In the genomic region with DNA sequence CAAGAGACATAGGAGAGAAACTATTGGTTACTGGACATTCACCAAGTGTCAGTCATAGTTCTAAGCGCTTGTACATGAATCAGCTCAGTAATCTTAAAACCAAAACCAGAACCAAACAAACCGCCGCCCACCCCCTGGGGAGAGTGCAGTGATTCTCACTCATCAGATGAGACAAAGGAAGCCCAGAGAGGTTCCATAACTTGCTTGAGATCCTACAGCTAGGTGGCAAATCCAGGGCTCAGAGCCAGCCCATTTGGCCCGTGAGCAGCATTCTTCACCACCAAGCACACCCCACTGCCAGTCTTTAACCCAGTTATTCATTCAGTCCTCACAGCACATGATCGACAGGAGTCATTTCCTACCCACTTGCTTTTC, we compare ENCODE assay signal across 8 cellular contexts. TPM values are rescaled to one million over a fixed set of nuclear protein-coding genes. Genes with fewer than 3 reads are reported as not detected.
DNase-seq lines count a peak whose midpoint lies in the region; FAIRE-seq and TF ChIP-seq lines count a peak whose summit lies in the region.

No MANE protein-coding gene starts in this region.

- H3K4me3 ChIP-seq in Karpas-422 (ENCODE audit: low read length) (peak overlapping the region; percentile 94), endothelial cell of umbilical vein (replicated peaks in 1 of 3; ENCODE audit: insufficient read depth in 1 of 3, low read depth in 1 of 3, low read length in 3 of 3) (no peak overlapping the region), neural progenitor cell (peak overlapping the region; percentile 49), subcutaneous abdominal adipose tissue (ENCODE audit: low read depth in 1 of 5, low read length in 5 of 5) (peak overlapping the region; percentile 57 to 88 (median 73))

- peaks cover 3% of the 10 kb centered on the region for H3K36me3 Mint-ChIP-seq in activated CD4-positive, alpha-beta memory T cell treated with anti-CD3 and anti-CD28 coated beads, Interleukin-2, amount 10 ng/mL, durations not matched to agents 7 days and 5 days (ENCODE audit: low read depth)
- no peaks in the 10 kb centered on the region for H3K36me3 Mint-ChIP-seq in neural progenitor cell

- peaks cover 2% of the 10 kb centered on the region for H3K27me3 Mint-ChIP-seq in activated CD4-positive, alpha-beta memory T cell treated with anti-CD3 and anti-CD28 coated beads, Interleukin-2, amount 10 ng/mL, durations not matched to agents 7 days and 5 days
- H3K27me3 Mint-ChIP-seq in neural progenitor cell (ENCODE audit: insufficient read depth, low read depth), result peaks cover 13% of the 10 kb centered on the region

- H3K4me3 Mint-ChIP-seq in activated CD4-positive, alpha-beta memory T cell treated with anti-CD3 and anti-CD28 coated beads, Interleukin-2, amount 10 ng/mL, durations not matched to agents 7 days and 5 days, result peak overlapping the region; percentile 78
- H3K4me3 Mint-ChIP-seq in neural progenitor cell, result peak overlapping the region; percentile 61

- H3K27ac ChIP-seq in Karpas-422 (ENCODE audit: low read length) (peak overlapping the region; percentile 90), endothelial cell of umbilical vein (ENCODE audit: insufficient read depth, low read depth, low read length) (no peak overlapping the region), neural progenitor cell (no peak overlapping the region), subcutaneous abdominal adipose tissue (ENCODE audit: low read depth, low read length) (peak overlapping the region; percentile 94)

- peak overlapping the region; percentile 95 for H3K27ac Mint-ChIP-seq in activated CD4-positive, alpha-beta memory T cell treated with anti-CD3 and anti-CD28 coated beads, Interleukin-2, amount 10 ng/mL, durations not matched to agents 7 days and 5 days
- H3K27ac Mint-ChIP-seq in neural progenitor cell, result no peak overlapping the region

- POLR2A ChIA-PET in activated CD4-positive, alpha-beta memory T cell treated with anti-CD3 and anti-CD28 coated beads, Interleukin-2, amount 10 ng/mL, durations not matched to agents 7 days and 5 days (lab: Charles Lee), result interaction anchor here (0.6 to 3.9 kb wide), 24 partner anchors 13 to 181 kb away, joined by 3 to 34 read pairs (median 6); partner anchors contain the start of genes GNA13, LRRC37A3 and RGS9
- POLR2A ChIA-PET in endothelial cell of umbilical vein (lab: Charles Lee), result interaction anchor here (1.5 kb wide), 1 partner anchor 124 kb away, joined by 4 read pairs; no protein-coding TSS in a partner anchor

- H3K36me3 ChIP-seq in Karpas-422 (ENCODE audit: insufficient read depth, low read length) (no peaks in the 10 kb centered on the region), endothelial cell of umbilical vein (ENCODE audit: control insufficient read depth in 2 of 2, extremely low read depth in 1 of 2, insufficient read depth in 2 of 2, low read length in 2 of 2) (no peaks in the 10 kb centered on the region), neural progenitor cell (no peaks in the 10 kb centered on the region), subcutaneous abdominal adipose tissue (ENCODE audit: control insufficient read depth in 5 of 5, insufficient read depth in 5 of 5, low read length in 5 of 5) (no peaks in the 10 kb centered on the region)

- no peaks in the 10 kb centered on the region for H3K9me1 ChIP-seq in endothelial cell of umbilical vein (replicated peaks; ENCODE audit: control insufficient read depth, extremely low read depth, insufficient read depth, low read length)

- no peaks in the 10 kb centered on the region for H3K9me3 Mint-ChIP-seq in activated CD4-positive, alpha-beta memory T cell treated with anti-CD3 and anti-CD28 coated beads, Interleukin-2, amount 10 ng/mL, durations not matched to agents 7 days and 5 days
- H3K9me3 Mint-ChIP-seq in neural progenitor cell, result no peaks in the 10 kb centered on the region

- H3K4me2 ChIP-seq in Karpas-422 (ENCODE audit: low read depth, low read length, poor library complexity, severe bottlenecking) (peak overlapping the region; percentile 99), endothelial cell of umbilical vein (ENCODE audit: insufficient read depth, low read length) (peak overlapping the region; percentile 47), neural progenitor cell (peak overlapping the region; percentile 78)

- FAIRE-seq in endothelial cell of umbilical vein (lab: Jason Lieb, UNC), result no peak

- BruUV-seq in endothelial cell of umbilical vein (replicated peaks; lab: Mats Ljungman, UMichigan), result no TSS peak

- no peak for TF ChIP-seq CTCF in endothelial cell of umbilical vein (IDR thresholded peaks at IDR 0.05; ENCODE audit: extremely low read depth in 1 of 2, insufficient read depth in 1 of 2, low read depth in 1 of 2, low read length in 2 of 2)
- TF ChIP-seq CTCF in neural progenitor cell (IDR thresholded peaks at IDR 0.05), result no peak

- peak; percentile 34 for TF ChIP-seq POLR2A in GM15510 (IDR thresholded peaks at IDR 0.05; ENCODE audit: borderline replicate concordance, extremely low read depth, insufficient read length)
- TF ChIP-seq POLR2A in endothelial cell of umbilical vein (IDR thresholded peaks at IDR 0.05; ENCODE audit: low read depth, low read length), result no peak

- DNase-seq in H4 (ENCODE audit: low spot score), result peak; percentile 76
- peak; percentile 80 for DNase-seq in Karpas-422
- DNase-seq in activated CD4-positive, alpha-beta memory T cell treated with anti-CD3 and anti-CD28 coated beads, Interleukin-2, amount 10 ng/mL, durations not matched to agents 7 days and 5 days, result peak; percentile 80
- DNase-seq in endothelial cell of umbilical vein (ENCODE audit: low read depth, low spot score), result no peak
- no peak for DNase-seq in neural progenitor cell (ENCODE audit: low spot score)
- no peak for DNase-seq in cerebellar nuclear complex (lab: John Stamatoyannopoulos, UW)

- no peaks in the 10 kb centered on the region for H3K9me2 ChIP-seq in Karpas-422 (replicated peaks; ENCODE audit: insufficient read depth, low read length)

- dilution Hi-C loops in endothelial cell of umbilical vein (cut with MboI; ENCODE audit: extremely low pct_ligation_motif_present, low sequenced_read_pairs), result no loop called here

- H3K4me1 ChIP-seq in Karpas-422 (ENCODE audit: low read length) (peaks cover 39% of the 10 kb centered on the region), endothelial cell of umbilical vein (ENCODE audit: control insufficient read depth, extremely low read depth, insufficient read depth, low read length) (peaks cover 8% of the 10 kb centered on the region), neural progenitor cell (no peaks in the 10 kb centered on the region), subcutaneous abdominal adipose tissue (ENCODE audit: control insufficient read depth in 5 of 5, insufficient read depth in 5 of 5, low read length in 5 of 5) (peaks cover 5 to 29% (median 16%) of the 10 kb centered on the region in 5 donors)

- H3K9me3 ChIP-seq in Karpas-422 (ENCODE audit: low read length) (no peaks in the 10 kb centered on the region), endothelial cell of umbilical vein (replicated peaks; ENCODE audit: control insufficient read depth, insufficient read depth, low read length) (no peaks in the 10 kb centered on the region), neural progenitor cell (ENCODE audit: low read depth) (no peaks in the 10 kb centered on the region), subcutaneous abdominal adipose tissue (ENCODE audit: control insufficient read depth in 5 of 5, low read length in 5 of 5) (no peaks in the 10 kb centered on the region)

- intact Hi-C loops in endothelial cell of umbilical vein (cut with micrococcal nuclease), result loop anchor here (1.0 to 5.0 kb wide), 5 partner anchors 37 to 125 kb away; partner anchors contain the start of gene RGS9

- peak overlapping the region; percentile 90 for H3K9ac ChIP-seq in Karpas-422 (ENCODE audit: low read length)
- H3K9ac ChIP-seq in endothelial cell of umbilical vein (replicated peaks; ENCODE audit: extremely low read depth, insufficient read depth, low read length), result no peak overlapping the region
- no peak overlapping the region for H3K9ac ChIP-seq in neural progenitor cell
- peak overlapping the region; percentile 38 to 87 (median 60) for H3K9ac ChIP-seq in subcutaneous abdominal adipose tissue (ENCODE audit: low read length in 5 of 5)

- no peaks in the 10 kb centered on the region for H3K27me3 ChIP-seq in Karpas-422 (ENCODE audit: low read length)
- peaks cover 0 to 5% of the 10 kb centered on the region in 2 experiments for H3K27me3 ChIP-seq in endothelial cell of umbilical vein (ENCODE audit: control insufficient read depth in 2 of 2, insufficient read depth in 2 of 2, low read length in 2 of 2)
- H3K27me3 ChIP-seq in neural progenitor cell, result no peaks in the 10 kb centered on the region
- no peaks in the 10 kb centered on the region for H3K27me3 ChIP-seq in subcutaneous abdominal adipose tissue (ENCODE audit: control insufficient read depth in 5 of 5, insufficient read depth in 4 of 5, low read length in 5 of 5)

- H2AFZ ChIP-seq in Karpas-422 (ENCODE audit: low read length) (peak overlapping the region; percentile 53), endothelial cell of umbilical vein (ENCODE audit: low read depth, low read length) (peak overlapping the region; percentile 75), neural progenitor cell (replicated peaks) (peak overlapping the region; percentile 26)

- CTCF ChIA-PET in activated CD4-positive, alpha-beta memory T cell treated with anti-CD3 and anti-CD28 coated beads, Interleukin-2, amount 10 ng/mL, durations not matched to agents 7 days and 5 days (lab: Charles Lee), result interaction anchor here (0.6 to 6.8 kb wide), 44 partner anchors 8 to 181 kb away, joined by 3 to 69 read pairs (median 5); partner anchors contain the start of genes GNA13, LRRC37A3 and RGS9
- CTCF ChIA-PET in endothelial cell of umbilical vein (lab: Charles Lee), result interaction anchor here (1.0 to 3.7 kb wide), 28 partner anchors 10 to 173 kb away, joined by 3 to 43 read pairs (median 8); partner anchors contain the start of genes GNA13 and RGS9

- peaks cover 13% of the 10 kb centered on the region; the same call in 1 of the 2 replicates for H3K79me2 ChIP-seq in Karpas-422 (ENCODE audit: low read length)
- no peaks in the 10 kb centered on the region for H3K79me2 ChIP-seq in endothelial cell of umbilical vein (ENCODE audit: control insufficient read depth, insufficient read depth, low read length)
- H3K79me2 ChIP-seq in neural progenitor cell (ENCODE audit: low read depth), result no peaks in the 10 kb centered on the region

- H3K4me1 Mint-ChIP-seq in activated CD4-positive, alpha-beta memory T cell treated with anti-CD3 and anti-CD28 coated beads, Interleukin-2, amount 10 ng/mL, durations not matched to agents 7 days and 5 days, result peaks cover 39% of the 10 kb centered on the region
- H3K4me1 Mint-ChIP-seq in neural progenitor cell, result peaks cover 24% of the 10 kb centered on the region

- no peaks in the 10 kb centered on the region for H4K20me1 ChIP-seq in Karpas-422 (ENCODE audit: insufficient read depth, low read depth, low read length)
- no peaks in the 10 kb centered on the region for H4K20me1 ChIP-seq in endothelial cell of umbilical vein (replicated peaks; ENCODE audit: control insufficient read depth, extremely low read depth, insufficient read depth, low read length)
- no peaks in the 10 kb centered on the region for H4K20me1 ChIP-seq in neural progenitor cell (ENCODE audit: low read depth)

- H3F3A ChIP-seq in neural progenitor cell (ENCODE audit: low read depth), result peaks cover 4% of the 10 kb centered on the region

RNA-seq across cellular contexts. Expression of gene RGS9, which starts 37.2 kb away (rescaled TPM):
- total RNA-seq in H4 (2014; rRNA removed; shearing (Covaris generic)), result 3.2 and 3.8 TPM in 2 replicates
- 12.9 and 13.4 TPM in 2 replicates for total RNA-seq in Karpas-422 (2014; rRNA removed; shearing (Covaris generic); ENCODE audit: low replicate concordance)
- 10 to 100 TPM; 30.4 to 31.2 TPM for total RNA-seq in activated CD4-positive, alpha-beta memory T cell treated with anti-CD3 and anti-CD28 coated beads, Interleukin-2, amount 10 ng/mL, durations not matched to agents 7 days and 5 days
- total RNA-seq in endothelial cell of umbilical vein (1.4 and 1.7 TPM in 2 replicates), neural progenitor cell (ENCODE audit: low replicate concordance) (3.6 and 7.9 TPM in 2 replicates)
- polyA plus RNA-seq in endothelial cell of umbilical vein, result 0.61 and 0.75 TPM in 2 replicates
- polyA plus RNA-seq in endothelial cell of umbilical vein (2011; cell fraction: cytosol; rRNA removed), result 0.79 and 1.0 TPM in 2 replicates
- polyA plus RNA-seq in endothelial cell of umbilical vein (2011; cell fraction: nucleus; rRNA removed), result 0.91 and 1.2 TPM in 2 replicates
- polyA plus RNA-seq in endothelial cell of umbilical vein (2012), result 0.50 and 0.83 TPM in 2 replicates
- polyA minus RNA-seq in endothelial cell of umbilical vein, result 0.68 and 0.85 TPM in 2 replicates
- polyA minus RNA-seq in endothelial cell of umbilical vein (2011; cell fraction: cytosol; rRNA and poly(A)+ RNA removed), result not detected
- 0.38 TPM in 1 of 2 replicates, not detected in the other for polyA minus RNA-seq in endothelial cell of umbilical vein (2011; cell fraction: nucleus; rRNA and poly(A)+ RNA removed)

RNA-seq across cellular contexts. Expression of gene GNA13, which starts 43.4 kb away (rescaled TPM):
- total RNA-seq in H4 (2014; rRNA removed; shearing (Covaris generic)), result 48.0 and 62.1 TPM in 2 replicates
- 123 and 352 TPM in 2 replicates for total RNA-seq in Karpas-422 (2014; rRNA removed; shearing (Covaris generic); ENCODE audit: low replicate concordance)
- 10 to 100 TPM; 95.1 TPM for total RNA-seq in activated CD4-positive, alpha-beta memory T cell treated with anti-CD3 and anti-CD28 coated beads, Interleukin-2, amount 10 ng/mL, durations not matched to agents 7 days and 5 days
- total RNA-seq in endothelial cell of umbilical vein (36.4 and 40.1 TPM in 2 replicates), neural progenitor cell (ENCODE audit: low replicate concordance) (51.7 and 73.8 TPM in 2 replicates)
- polyA plus RNA-seq in endothelial cell of umbilical vein, result 15.1 and 17.1 TPM in 2 replicates
- 18.5 and 19.1 TPM in 2 replicates for polyA plus RNA-seq in endothelial cell of umbilical vein (2011; cell fraction: cytosol; rRNA removed)
- 11.9 and 16.8 TPM in 2 replicates for polyA plus RNA-seq in endothelial cell of umbilical vein (2011; cell fraction: nucleus; rRNA removed)
- 26.7 and 33.7 TPM in 2 replicates for polyA plus RNA-seq in endothelial cell of umbilical vein (2012)
- 33.1 and 38.6 TPM in 2 replicates for polyA minus RNA-seq in endothelial cell of umbilical vein
- polyA minus RNA-seq in endothelial cell of umbilical vein (2011; cell fraction: cytosol; rRNA and poly(A)+ RNA removed), result 25.4 TPM
- 18.2 and 24.7 TPM in 2 replicates for polyA minus RNA-seq in endothelial cell of umbilical vein (2011; cell fraction: nucleus; rRNA and poly(A)+ RNA removed)

Comparison
In these comparisons a context has a peak if more than half of its experiments do, and no peak if none do; other contexts are left out.
1. DNase-seq: peak in H4 (single experiment), Karpas-422 (single experiment) and activated CD4-positive, alpha-beta memory T cell treated with anti-CD3 and anti-CD28 coated beads, Interleukin-2, amount 10 ng/mL, durations not matched to agents 7 days and 5 days (single experiment); none in endothelial cell of umbilical vein (single experiment), neural progenitor cell (single experiment) and cerebellar nuclear complex (0 of 2).
2. H3K27ac ChIP-seq: peak in Karpas-422 (single experiment) and subcutaneous abdominal adipose tissue (single experiment); none in endothelial cell of umbilical vein (single experiment) and neural progenitor cell (single experiment).
3. H3K4me2 ChIP-seq: peak in every context shown above with its lines; median percentile 99 in Karpas-422; 78 in neural progenitor cell; 47 in endothelial cell of umbilical vein.
4. H3K4me3 ChIP-seq: peak in Karpas-422 (single experiment), neural progenitor cell (single experiment) and subcutaneous abdominal adipose tissue (5 of 5); none in endothelial cell of umbilical vein (0 of 3).
5. H3K9ac ChIP-seq: peak in Karpas-422 (single experiment) and subcutaneous abdominal adipose tissue (5 of 5); none in endothelial cell of umbilical vein (single experiment) and neural progenitor cell (single experiment).
6. Peak in every context shown above with its lines, with median percentiles within 50 percentile points of each other: H2AFZ ChIP-seq.